ENCODE assay signal across 1 cellular context in the genomic region with DNA sequence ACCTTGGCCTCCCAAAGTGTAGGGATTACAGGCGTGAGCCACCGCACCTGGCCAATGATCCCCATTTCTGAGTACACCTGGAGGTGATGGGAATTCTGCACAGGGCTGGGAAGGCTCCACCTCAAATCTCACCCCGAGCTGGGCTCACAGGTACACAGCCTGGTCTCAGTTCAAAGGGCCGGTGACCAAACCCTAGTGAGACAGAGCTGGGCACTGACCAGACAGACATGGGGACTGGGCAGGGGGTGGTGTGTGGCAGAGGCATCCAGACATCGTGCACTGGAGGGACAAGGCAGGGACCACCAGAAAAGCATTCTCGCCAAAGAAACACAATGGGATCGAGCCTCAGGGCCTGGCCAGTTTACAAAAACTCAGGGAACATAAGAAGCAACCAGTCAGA.
TF ChIP-seq lines count a peak whose summit lies in the region.

No MANE protein-coding gene starts in this region.

TF ChIP-seq in WTC11, 78 proteins besides CTCF, POLR2A, EP300 and RAD21 (continued from another document):
- TF ChIP-seq, protein P1, sequence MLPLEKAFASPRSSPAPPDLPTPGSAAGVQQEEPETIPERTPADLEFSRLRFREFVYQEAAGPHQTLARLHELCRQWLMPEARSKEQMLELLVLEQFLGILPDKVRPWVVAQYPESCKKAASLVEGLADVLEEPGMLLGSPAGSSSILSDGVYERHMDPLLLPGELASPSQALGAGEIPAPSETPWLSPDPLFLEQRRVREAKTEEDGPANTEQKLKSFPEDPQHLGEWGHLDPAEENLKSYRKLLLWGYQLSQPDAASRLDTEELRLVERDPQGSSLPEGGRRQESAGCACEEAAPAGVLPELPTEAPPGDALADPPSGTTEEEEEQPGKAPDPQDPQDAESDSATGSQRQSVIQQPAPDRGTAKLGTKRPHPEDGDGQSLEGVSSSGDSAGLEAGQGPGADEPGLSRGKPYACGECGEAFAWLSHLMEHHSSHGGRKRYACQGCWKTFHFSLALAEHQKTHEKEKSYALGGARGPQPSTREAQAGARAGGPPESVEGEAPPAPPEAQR (CRISPR knock-in tag; IDR thresholded peaks at IDR 0.05), result no peak
- TF ChIP-seq CREM (CRISPR knock-in tag; IDR thresholded peaks at IDR 0.05) (no peak), NR3C1 (CRISPR knock-in tag; conservative IDR thresholded peaks at IDR 0.05; ENCODE audit: low read depth) (no peak), ZNF671 (CRISPR knock-in tag; IDR thresholded peaks at IDR 0.05) (no peak), FOXJ3 (CRISPR knock-in tag; IDR thresholded peaks at IDR 0.05; ENCODE audit: borderline replicate concordance) (no peak), TEAD4 (CRISPR knock-in tag; IDR thresholded peaks at IDR 0.05) (no peak), TCF7 (CRISPR knock-in tag; IDR thresholded peaks at IDR 0.05; ENCODE audit: low read depth) (no peak), NFYB (CRISPR knock-in tag; conservative IDR thresholded peaks at IDR 0.05; ENCODE audit: low read depth) (no peak)
- TF ChIP-seq, protein P2, sequence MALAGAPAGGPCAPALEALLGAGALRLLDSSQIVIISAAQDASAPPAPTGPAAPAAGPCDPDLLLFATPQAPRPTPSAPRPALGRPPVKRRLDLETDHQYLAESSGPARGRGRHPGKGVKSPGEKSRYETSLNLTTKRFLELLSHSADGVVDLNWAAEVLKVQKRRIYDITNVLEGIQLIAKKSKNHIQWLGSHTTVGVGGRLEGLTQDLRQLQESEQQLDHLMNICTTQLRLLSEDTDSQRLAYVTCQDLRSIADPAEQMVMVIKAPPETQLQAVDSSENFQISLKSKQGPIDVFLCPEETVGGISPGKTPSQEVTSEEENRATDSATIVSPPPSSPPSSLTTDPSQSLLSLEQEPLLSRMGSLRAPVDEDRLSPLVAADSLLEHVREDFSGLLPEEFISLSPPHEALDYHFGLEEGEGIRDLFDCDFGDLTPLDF (CRISPR knock-in tag; IDR thresholded peaks at IDR 0.05), result no peak
- TF ChIP-seq, protein P3, sequence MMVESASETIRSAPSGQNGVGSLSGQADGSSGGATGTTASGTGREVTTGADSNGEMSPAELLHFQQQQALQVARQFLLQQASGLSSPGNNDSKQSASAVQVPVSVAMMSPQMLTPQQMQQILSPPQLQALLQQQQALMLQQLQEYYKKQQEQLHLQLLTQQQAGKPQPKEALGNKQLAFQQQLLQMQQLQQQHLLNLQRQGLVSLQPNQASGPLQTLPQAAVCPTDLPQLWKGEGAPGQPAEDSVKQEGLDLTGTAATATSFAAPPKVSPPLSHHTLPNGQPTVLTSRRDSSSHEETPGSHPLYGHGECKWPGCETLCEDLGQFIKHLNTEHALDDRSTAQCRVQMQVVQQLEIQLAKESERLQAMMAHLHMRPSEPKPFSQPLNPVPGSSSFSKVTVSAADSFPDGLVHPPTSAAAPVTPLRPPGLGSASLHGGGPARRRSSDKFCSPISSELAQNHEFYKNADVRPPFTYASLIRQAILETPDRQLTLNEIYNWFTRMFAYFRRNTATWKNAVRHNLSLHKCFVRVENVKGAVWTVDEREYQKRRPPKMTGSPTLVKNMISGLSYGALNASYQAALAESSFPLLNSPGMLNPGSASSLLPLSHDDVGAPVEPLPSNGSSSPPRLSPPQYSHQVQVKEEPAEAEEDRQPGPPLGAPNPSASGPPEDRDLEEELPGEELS (CRISPR knock-in tag; IDR thresholded peaks at IDR 0.05), result no peak
TF ChIP-seq in WTC11: peak in this region for 0.
